Comparison of ENCODE assay signal across 8 cellular contexts in the genomic region with DNA sequence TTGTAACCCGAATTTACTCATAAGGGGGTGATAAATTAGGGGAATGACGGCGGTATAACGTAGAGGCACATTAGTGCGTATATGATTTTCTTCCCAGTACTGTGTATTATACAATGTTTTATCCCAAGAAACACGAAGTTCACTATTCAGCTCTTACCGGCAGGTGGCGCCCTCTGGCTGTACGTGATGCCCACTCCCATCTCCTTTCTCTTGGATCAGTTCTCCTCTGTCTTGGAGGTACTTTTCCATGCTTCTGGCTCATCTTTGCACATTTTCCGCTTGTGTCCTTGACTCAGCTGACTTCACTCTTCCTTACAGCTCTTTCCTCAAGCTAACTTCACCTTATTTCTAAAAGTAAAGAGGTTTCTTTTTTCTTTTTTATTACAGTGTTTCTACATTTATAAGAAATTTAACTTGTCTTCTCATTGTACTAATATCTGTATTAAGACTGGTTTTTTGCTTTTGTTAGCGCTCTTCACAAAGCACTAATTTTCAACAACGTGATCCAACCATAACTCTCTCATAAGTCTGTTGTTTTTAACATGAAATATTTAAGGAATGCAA. TPM values are rescaled to one million over a fixed set of nuclear protein-coding genes. Genes with fewer than 3 reads are reported as not detected.
DNase-seq lines count a peak whose midpoint lies in the region; ATAC-seq and TF ChIP-seq lines count a peak whose summit lies in the region.

No MANE protein-coding gene starts in this region.

- TF ChIP-seq RAD21 in HCT116 (IDR thresholded peaks at IDR 0.05; ENCODE audit: low read depth), result peak; percentile 87

- CTCF ChIA-PET in HCT116 (lab: Charles Lee), result interaction anchor here (0.6 to 1.0 kb wide), 8 partner anchors 9 to 231 kb away, joined by 3 to 6 read pairs (median 4); no protein-coding TSS in a partner anchor

- WGBS in right lobe of liver (ENCODE audit: insufficient coverage, low coverage, low lambda C conversion rate, missing lambda C conversion rate), result 2% methylated on average over 12 of the region's 12 CpGs

- H3K4me3 ChIP-seq in HCT116 (replicated peaks in 1 of 2; ENCODE audit: low read depth in 1 of 2, low read length in 2 of 2), result peak overlapping the region in 1 of 2 experiments; percentile 34; a peak in 1 of 4 replicates
- H3K4me3 ChIP-seq in colonic mucosa, result no peak overlapping the region
- H3K4me3 ChIP-seq in right lobe of liver, result peak overlapping the region; percentile 12 to 24 (median 14)

- H3K36me3 ChIP-seq in HCT116 (ENCODE audit: control insufficient read depth in 1 of 2, insufficient read depth in 2 of 2, low read length in 2 of 2), result no peaks in the 10 kb centered on the region
- H3K36me3 ChIP-seq in colonic mucosa, result no peaks in the 10 kb centered on the region
- H3K36me3 ChIP-seq in right lobe of liver, result no peaks in the 10 kb centered on the region

- H3K9ac ChIP-seq in HCT116 (ENCODE audit: low read length) (no peak overlapping the region), colonic mucosa (ENCODE audit: low read depth in 2 of 2, low read length in 2 of 2) (no peak overlapping the region)

- no peaks in the 10 kb centered on the region for H4K20me1 ChIP-seq in HCT116 (ENCODE audit: insufficient read depth)

- H3K4me1 ChIP-seq in HCT116 (ENCODE audit: control insufficient read depth in 1 of 2, insufficient read depth in 2 of 2, low read length in 2 of 2), result peaks cover 0 to 4% of the 10 kb centered on the region in 2 experiments; a peak in 2 of 4 replicates
- no peaks in the 10 kb centered on the region for H3K4me1 ChIP-seq in colonic mucosa
- H3K4me1 ChIP-seq in right lobe of liver, result peaks cover 0 to 72% (median 23%) of the 10 kb centered on the region in 4 donors

- no peaks in the 10 kb centered on the region for H3K9me2 ChIP-seq in HCT116 (ENCODE audit: insufficient read depth)

- H3K27ac ChIP-seq in HCT116 (ENCODE audit: low read depth, low read length), result no peak overlapping the region
- no peak overlapping the region for H3K27ac ChIP-seq in colonic mucosa
- H3K27ac ChIP-seq in right lobe of liver, result peak overlapping the region; percentile 66 to 86 (median 66)

- peak overlapping the region; percentile 60 for H3K4me2 ChIP-seq in HCT116 (ENCODE audit: low read length)

- TF ChIP-seq CTCF in HCT116 (IDR thresholded peaks at IDR 0.05 in 2 of 3, conservative IDR thresholded peaks at IDR 0.05 in 1 of 3; ENCODE audit: borderline replicate concordance in 1 of 3, insufficient read depth in 1 of 3, low read depth in 2 of 3, low read length in 2 of 3) (peak; percentile 77 to 93 (median 93)), colonic mucosa (IDR thresholded peaks at IDR 0.05) (peak; percentile 81), right lobe of liver (IDR thresholded peaks at IDR 0.05) (peak; percentile 89 to 93 (median 90))

- BruUV-seq in HCT116 (replicated peaks; lab: Mats Ljungman, UMichigan), result no TSS peak

- peak overlapping the region; percentile 79 for H2AFZ ChIP-seq in HCT116 (ENCODE audit: low read depth, low read length, poor library complexity, severe bottlenecking)

- intact Hi-C loops in HCT116 (cut with micrococcal nuclease) (loop anchor here (5.0 to 10.0 kb wide), 4 partner anchors 98 to 393 kb away; no protein-coding TSS in a partner anchor), colonic mucosa (cut with DNase I) (no loop called here), right lobe of liver (cut with DNase I) (no loop called here)

- H3K27me3 ChIP-seq in HCT116 (ENCODE audit: insufficient read depth, low read length), result 0 out of 2 replicates have a peak, but pooled peaks cover 8% of the 10 kb centered on the region
- no peaks in the 10 kb centered on the region for H3K27me3 ChIP-seq in colonic mucosa
- H3K27me3 ChIP-seq in right lobe of liver, result no peaks in the 10 kb centered on the region

- peak in 10 of 14 donors; percentile 25 to 75 (median 46) for DNase-seq in C1 segment of cervical spinal cord (lab: John Stamatoyannopoulos, UW)
- peak; percentile 68 for DNase-seq in HCT116 (ENCODE audit: low read depth, low spot score)
- peak; percentile 83 for DNase-seq in NCI-H345 (lab: John Stamatoyannopoulos, UW)
- peak; percentile 84 for DNase-seq in activated CD4-positive, alpha-beta T cell treated with anti-CD3 and anti-CD28 coated beads for 48 hours
- DNase-seq in colonic mucosa, result peak; percentile 93
- DNase-seq in right lobe of liver, result peak; percentile 88 to 91 (median 89)
- DNase-seq in stimulated activated CD4-positive, alpha-beta T cell treated with anti-CD3 and anti-CD28 coated beads, TNF-alpha, amount 100 ng/mL, for 24 hours (ENCODE audit: low read depth in 3 of 3), result peak; percentile 48 to 70 (median 60)

- no peak for TF ChIP-seq POLR2A in HCT116 (IDR thresholded peaks at IDR 0.05; ENCODE audit: borderline replicate concordance, extremely low read depth, insufficient read depth, insufficient read length)
- no peak for TF ChIP-seq POLR2A in right lobe of liver (IDR thresholded peaks at IDR 0.05)

- POLR2A ChIA-PET in HCT116 (lab: Charles Lee), result no interaction called here

- RAD21 ChIA-PET in HCT116 (lab: Charles Lee; ENCODE audit: low non-redundant PET in 1 of 2, low total read pairs in 2 of 2, uncharacterized antibody in 2 of 2, unreplicated experiment in 2 of 2), result no interaction called here

- H3K9me3 ChIP-seq in HCT116 (ENCODE audit: control insufficient read depth in 1 of 2, insufficient read depth in 1 of 2, low read depth in 1 of 2, low read length in 2 of 2), result no peaks in the 10 kb centered on the region
- no peaks in the 10 kb centered on the region for H3K9me3 ChIP-seq in colonic mucosa
- no peaks in the 10 kb centered on the region for H3K9me3 ChIP-seq in right lobe of liver

- ATAC-seq in HCT116, result peak; percentile 95
- peak; percentile 79 to 91 (median 81) for ATAC-seq in right lobe of liver
- ATAC-seq in GM18909 (IDR thresholded peaks at IDR 0.05; ENCODE audit: poor library complexity, unreplicated experiment), result no peak

- no peaks in the 10 kb centered on the region for H3K79me2 ChIP-seq in HCT116 (ENCODE audit: insufficient read depth, low read length)

TF ChIP-seq in HCT116, 20 proteins besides CTCF, POLR2A, EP300 and RAD21:
- TF ChIP-seq ZFX (IDR thresholded peaks at IDR 0.05), result no peak

RNA-seq across cellular contexts. Expression of a gene that starts 21.3 kb away (rescaled TPM):
- total RNA-seq in HCT116 (2021; ENCODE audit: unreplicated experiment) (0.42 TPM), colonic mucosa (100 to 1,000 TPM; 154 to 256 TPM), right lobe of liver (1,000 to 10,000 TPM in 1 of 6 experiments, 100 to 1,000 TPM in 5; 711 to 1,315 (median 795) TPM)
- polyA plus RNA-seq in HCT116 (2012), result 0.10 and 0.14 TPM in 2 replicates

RNA-seq across cellular contexts. Expression of a gene that starts 21.7 kb away (rescaled TPM):
- not detected for total RNA-seq in HCT116 (2021; ENCODE audit: unreplicated experiment)
- not detected in 2 replicates for polyA plus RNA-seq in HCT116 (2012)
- 100 to 1,000 TPM; 130 to 170 TPM for total RNA-seq in colonic mucosa
- total RNA-seq in right lobe of liver, result 1,000 to 10,000 TPM in 1 of 6 experiments, 100 to 1,000 TPM in 5; 441 to 1,033 (median 702) TPM

RNA-seq across cellular contexts. Expression of a gene that starts 41.6 kb away (rescaled TPM):
- 0.57 TPM for total RNA-seq in HCT116 (2021; ENCODE audit: unreplicated experiment)
- not detected in 2 replicates for polyA plus RNA-seq in HCT116 (2012)
- total RNA-seq in colonic mucosa, result 1 to 10 TPM; 2.5 to 5.2 TPM
- total RNA-seq in right lobe of liver, result 1 to 10 TPM; 2.9 to 9.8 (median 8.0) TPM

Comparison
In these comparisons a context has a peak if more than half of its experiments do, and no peak if none do; other contexts are left out.
1. H3K27ac ChIP-seq: peak in right lobe of liver (3 of 3); none in HCT116 (single experiment) and colonic mucosa (single experiment).
2. RNA of a gene that starts 21.3 kb away (total RNA-seq): 711 to 1,315 TPM in right lobe of liver and 154 to 256 TPM in colonic mucosa; 0.42 TPM in HCT116 (single experiment); every median in the first group is over 100 times any median in the second.
3. RNA of a gene that starts 21.7 kb away (total RNA-seq): 441 to 1,033 TPM in right lobe of liver and 130 to 170 TPM in colonic mucosa; not detected in HCT116 (single experiment); every median in the first group is over 100 times any median in the second.
4. Peak in every context shown above with its lines, with median percentiles within 50 percentile points of each other: DNase-seq and CTCF ChIP-seq.